Comparison of ENCODE assay signal across 18 cellular contexts in genomic region chr12:105906545-105906944, GRCh38.
DNase-seq lines count a peak whose midpoint lies in the region; ATAC-seq and TF ChIP-seq lines count a peak whose summit lies in the region.
"Had no signal": no experiment of that assay in that cellular context is flagged by ENCODE, and none has a peak within 500 bp of the region (broad histone marks: within the 10 kb centered on the region; RNA-seq: fewer than 3 reads in every experiment).

No MANE protein-coding gene starts in this region.

- no peaks in the 10 kb centered on the region for H3K27me3 ChIP-seq in MM.1S (replicated peaks; ENCODE audit: insufficient read depth, low read length)
- H3K27me3 ChIP-seq: BE2C, SJCRH30 had no signal

- no peaks in the 10 kb centered on the region for H4K20me1 ChIP-seq in MM.1S (ENCODE audit: insufficient read depth, low read length)

- no peak overlapping the region for H3K27ac ChIP-seq in MM.1S (ENCODE audit: low read length)
- H3K27ac ChIP-seq: HL-60, SJCRH30 had no signal

- no peak overlapping the region for H3K4me3 ChIP-seq in fibroblast of pulmonary artery (replicated peaks; ENCODE audit: low read depth, low read length)
- no peak overlapping the region for H3K4me3 ChIP-seq in MM.1S (ENCODE audit: low read length)
- H3K4me3 ChIP-seq: SJCRH30 had no signal

- no peak overlapping the region for H3K4me2 ChIP-seq in MM.1S (ENCODE audit: low read depth, low read length)

- no peaks in the 10 kb centered on the region for H3K79me2 ChIP-seq in MM.1S (ENCODE audit: low read length)

- no peaks in the 10 kb centered on the region for H3K9me2 ChIP-seq in MM.1S (replicated peaks; ENCODE audit: insufficient read depth, low read length)

- TF ChIP-seq CTCF in fibroblast of pulmonary artery (IDR thresholded peaks at IDR 0.05; ENCODE audit: low read length, missing control alignments) (no peak), GM20000 (IDR thresholded peaks at IDR 0.05; ENCODE audit: extremely low read depth, missing control alignments) (no peak), MM.1S (IDR thresholded peaks at IDR 0.05; ENCODE audit: low read length) (no peak)

- no peaks in the 10 kb centered on the region for H3K4me1 ChIP-seq in MM.1S (ENCODE audit: low read length)
- H3K4me1 ChIP-seq: BE2C, SJCRH30 had no signal

- no peak overlapping the region for H2AFZ ChIP-seq in MM.1S (ENCODE audit: low read length)

- no peaks in the 10 kb centered on the region for H3F3A ChIP-seq in MM.1S (ENCODE audit: insufficient read depth, low read length)

- H3K9me3 ChIP-seq in MM.1S (replicated peaks; ENCODE audit: insufficient read depth, low read length), result no peaks in the 10 kb centered on the region
- H3K9me3 ChIP-seq: BE2C, SJCRH30 had no signal

- H3K36me3 ChIP-seq in MM.1S (replicated peaks; ENCODE audit: insufficient read depth, low read length), result no peaks in the 10 kb centered on the region
- H3K36me3 ChIP-seq: BE2C, SJCRH30 had no signal

- no peak overlapping the region for H3K9ac ChIP-seq in MM.1S (ENCODE audit: low read length)

- ATAC-seq in GM21619 (IDR thresholded peaks at IDR 0.05; ENCODE audit: unreplicated experiment), result no peak
- ATAC-seq: HepG2 had no signal

- DNase-seq in EH (ENCODE audit: low read depth) (peak; percentile 35), amniotic epithelial cell (ENCODE audit: low read depth) (peak; percentile 74), fibroblast of pulmonary artery (ENCODE audit: low read depth) (peak; percentile 60), renal cortical epithelial cell (ENCODE audit: low read depth) (peak; percentile 7), GM20000 (ENCODE audit: low spot score) (no peak), MM.1S (no peak)
- DNase-seq: BE2C, H9, HFFc6, KBM-7, NCI-H1092 treated with DMSO at 0.1 percent for 48 hours, NCI-H1436 treated with DMSO at 0.1 percent for 48 hours, NCI-H2029 treated with DMSO at 0.1 percent for 48 hours, NCI-H526, SJCRH30 had no signal

Comparison
In these comparisons a context has a peak if more than half of its experiments do, and no peak if none do; other contexts are left out.
1. DNase-seq: peak in EH (single experiment), amniotic epithelial cell (single experiment), fibroblast of pulmonary artery (single experiment) and renal cortical epithelial cell (single experiment); none in GM20000 (single experiment) and MM.1S (single experiment).